In the genomic region with DNA sequence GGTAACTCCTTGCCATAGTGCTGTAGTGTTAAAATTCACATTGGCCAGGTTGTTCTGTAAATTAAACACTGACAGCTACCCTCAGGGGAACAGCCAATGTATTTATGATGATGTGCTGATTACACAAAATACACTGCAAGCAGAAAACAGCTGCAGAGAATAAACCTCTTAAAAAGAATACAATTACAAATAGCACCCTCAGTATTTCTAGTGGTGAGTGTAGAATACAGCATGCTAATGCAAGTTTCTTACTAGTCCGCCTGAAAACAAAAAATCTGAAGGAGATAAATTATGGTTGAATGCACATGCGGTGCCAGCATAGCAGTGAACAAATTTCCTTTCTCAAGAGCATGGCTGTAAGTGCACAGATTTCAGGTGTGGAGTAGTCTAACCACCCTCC, we compare ENCODE assay signal across 15 cellular contexts.
DNase-seq lines count a peak whose midpoint lies in the region; ATAC-seq and TF ChIP-seq lines count a peak whose summit lies in the region.
"Had no signal": no experiment of that assay in that cellular context is flagged by ENCODE, and none has a peak within 500 bp of the region (broad histone marks: within the 10 kb centered on the region; RNA-seq: fewer than 3 reads in every experiment).

No MANE protein-coding gene starts in this region.

- POLR2A ChIA-PET in HEK293 (lab: Yijun Ruan, JAX) (interaction anchor here (1.2 kb wide), 1 partner anchor 90 kb away, joined by 3 read pairs; no protein-coding TSS in a partner anchor), Panc1 (lab: Charles Lee) (interaction anchor here (0.6 kb wide), 1 partner anchor 346 kb away, joined by 18 read pairs; no protein-coding TSS in a partner anchor)

- intact Hi-C loops in Panc1 (cut with micrococcal nuclease; ENCODE audit: unreplicated experiment), result loop anchor here (2.0 to 5.0 kb wide), 2 partner anchors 144 to 232 kb away; no protein-coding TSS in a partner anchor

- no peak for ATAC-seq in Panc1
- no peak for ATAC-seq in GM21515 (IDR thresholded peaks at IDR 0.05; ENCODE audit: unreplicated experiment)
- ATAC-seq: CD8-positive, alpha-beta T cell; HepG2; Right ventricle myocardium inferior had no signal

- DNase-seq in NCI-H2227 (lab: John Stamatoyannopoulos, UW; ENCODE audit: unreplicated experiment) (peak; percentile 13), NCI-H2227 treated with DMSO at 0.1 percent for 48 hours (lab: John Stamatoyannopoulos, UW) (no peak), NCI-H1436 treated with DMSO at 0.1 percent for 48 hours (lab: John Stamatoyannopoulos, UW) (peak; percentile 47), Panc1 (ENCODE audit: low read depth, low spot score) (no peak), NCI-H146 (lab: John Stamatoyannopoulos, UW) (no peak)
- DNase-seq: CD8-positive, alpha-beta T cell; H7; MM.1S; NCI-H2029 treated with DMSO at 0.1 percent for 48 hours; NCI-H524 had no signal

- no TSS peak for BruUV-seq in Panc1 (replicated peaks; lab: Mats Ljungman, UMichigan)

- TF ChIP-seq CTCF in HEK293 (tag by site-specific recombination; IDR thresholded peaks at IDR 0.05) (no peak), Panc1 (IDR thresholded peaks at IDR 0.05) (peak; percentile 39; the same call in 1 of the 2 replicates)

- no peak overlapping the region for H3K4me3 ChIP-seq in HEK293 (ENCODE audit: low read depth, low read length)
- no peak overlapping the region for H3K4me3 ChIP-seq in Panc1 (ENCODE audit: low read depth in 2 of 2, low read length in 2 of 2)

- CTCF ChIA-PET in HEK293 (lab: Yijun Ruan, JAX) (interaction anchor here (0.7 to 9.8 kb wide), 33 partner anchors 10 to 604 kb away, joined by 3 to 102 read pairs (median 4); a partner anchor contains a TSS), Panc1 (lab: Charles Lee) (interaction anchor here (0.6 to 1.5 kb wide), 9 partner anchors 94 to 246 kb away, joined by 3 to 15 read pairs (median 7); no protein-coding TSS in a partner anchor)

- H3K4me1 ChIP-seq in HEK293 (ENCODE audit: control insufficient read depth, insufficient read depth, low read length) (peaks cover 37% of the 10 kb centered on the region), Panc1 (ENCODE audit: control insufficient read depth, insufficient read depth, low read length) (no peaks in the 10 kb centered on the region)

- in situ Hi-C loops in Panc1 (cut with HindIII; ENCODE audit: low pct_unique_long_range_greater_than_20kb, low sequenced_read_pairs), result no loop called here

- H3K36me3 ChIP-seq in HEK293 (ENCODE audit: control insufficient read depth in 2 of 2, insufficient read depth in 1 of 2, low read length in 2 of 2), result no peaks in the 10 kb centered on the region
- H3K36me3 ChIP-seq in Panc1 (ENCODE audit: control insufficient read depth, insufficient read depth, low read length), result no peaks in the 10 kb centered on the region

- no peaks in the 10 kb centered on the region for H3K27me3 ChIP-seq in Panc1 (ENCODE audit: control insufficient read depth, insufficient read depth, low read length)

- H3K27ac ChIP-seq in HEK293 (ENCODE audit: extremely low read depth, low read depth, low read length) (no peak overlapping the region), Panc1 (ENCODE audit: low read length) (no peak overlapping the region)
- H3K27ac ChIP-seq: KMS-11 had no signal

- H3K9me3 ChIP-seq in HEK293 (ENCODE audit: control insufficient read depth, insufficient read depth, low read depth, low read length), result no peaks in the 10 kb centered on the region
- H3K9me3 ChIP-seq in Panc1 (ENCODE audit: control insufficient read depth, insufficient read depth, low read depth, low read length), result no peaks in the 10 kb centered on the region

TF ChIP-seq in HEK293, 187 proteins besides CTCF, POLR2A, EP300 and RAD21:
- TF ChIP-seq SCRT1 (tag by site-specific recombination; IDR thresholded peaks at IDR 0.05; ENCODE audit: borderline replicate concordance) (no peak), ZNF341 (tag by site-specific recombination; IDR thresholded peaks at IDR 0.05; ENCODE audit: low read depth) (0 out of 2 replicates have a peak, but pooled peaks have one; percentile 22), FEZF1 (tag by site-specific recombination; IDR thresholded peaks at IDR 0.05) (0 out of 2 replicates have a peak, but pooled peaks have one; percentile 13), SETDB1 (IDR thresholded peaks at IDR 0.05; ENCODE audit: insufficient read length, low read length) (no peak), YY2 (tag by site-specific recombination; IDR thresholded peaks at IDR 0.05) (no peak), GFI1B (tag by site-specific recombination; IDR thresholded peaks at IDR 0.05) (0 out of 2 replicates have a peak, but pooled peaks have one; percentile 35), OVOL3 (tag by site-specific recombination; IDR thresholded peaks at IDR 0.05) (no peak), ZNF548 (tag by site-specific recombination; IDR thresholded peaks at IDR 0.05) (no peak), TRIM28 (IDR thresholded peaks at IDR 0.05; ENCODE audit: borderline replicate concordance, low read length) (peak; percentile 66)
- TF ChIP-seq, protein P1, sequence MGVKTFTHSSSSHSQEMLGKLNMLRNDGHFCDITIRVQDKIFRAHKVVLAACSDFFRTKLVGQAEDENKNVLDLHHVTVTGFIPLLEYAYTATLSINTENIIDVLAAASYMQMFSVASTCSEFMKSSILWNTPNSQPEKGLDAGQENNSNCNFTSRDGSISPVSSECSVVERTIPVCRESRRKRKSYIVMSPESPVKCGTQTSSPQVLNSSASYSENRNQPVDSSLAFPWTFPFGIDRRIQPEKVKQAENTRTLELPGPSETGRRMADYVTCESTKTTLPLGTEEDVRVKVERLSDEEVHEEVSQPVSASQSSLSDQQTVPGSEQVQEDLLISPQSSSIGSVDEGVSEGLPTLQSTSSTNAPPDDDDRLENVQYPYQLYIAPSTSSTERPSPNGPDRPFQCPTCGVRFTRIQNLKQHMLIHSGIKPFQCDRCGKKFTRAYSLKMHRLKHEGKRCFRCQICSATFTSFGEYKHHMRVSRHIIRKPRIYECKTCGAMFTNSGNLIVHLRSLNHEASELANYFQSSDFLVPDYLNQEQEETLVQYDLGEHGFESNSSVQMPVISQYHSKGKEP (tag by site-specific recombination; IDR thresholded peaks at IDR 0.05), result peak; percentile 91
- TF ChIP-seq, protein P2, sequence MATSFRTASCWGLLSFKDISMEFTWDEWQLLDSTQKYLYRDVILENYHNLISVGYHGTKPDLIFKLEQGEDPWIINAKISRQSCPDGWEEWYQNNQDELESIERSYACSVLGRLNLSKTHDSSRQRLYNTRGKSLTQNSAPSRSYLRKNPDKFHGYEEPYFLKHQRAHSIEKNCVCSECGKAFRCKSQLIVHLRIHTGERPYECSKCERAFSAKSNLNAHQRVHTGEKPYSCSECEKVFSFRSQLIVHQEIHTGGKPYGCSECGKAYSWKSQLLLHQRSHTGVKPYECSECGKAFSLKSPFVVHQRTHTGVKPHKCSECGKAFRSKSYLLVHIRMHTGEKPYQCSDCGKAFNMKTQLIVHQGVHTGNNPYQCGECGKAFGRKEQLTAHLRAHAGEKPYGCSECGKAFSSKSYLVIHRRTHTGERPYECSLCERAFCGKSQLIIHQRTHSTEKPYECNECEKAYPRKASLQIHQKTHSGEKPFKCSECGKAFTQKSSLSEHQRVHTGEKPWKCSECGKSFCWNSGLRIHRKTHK (tag by site-specific recombination; IDR thresholded peaks at IDR 0.05), result no peak
- TF ChIP-seq, protein P3, sequence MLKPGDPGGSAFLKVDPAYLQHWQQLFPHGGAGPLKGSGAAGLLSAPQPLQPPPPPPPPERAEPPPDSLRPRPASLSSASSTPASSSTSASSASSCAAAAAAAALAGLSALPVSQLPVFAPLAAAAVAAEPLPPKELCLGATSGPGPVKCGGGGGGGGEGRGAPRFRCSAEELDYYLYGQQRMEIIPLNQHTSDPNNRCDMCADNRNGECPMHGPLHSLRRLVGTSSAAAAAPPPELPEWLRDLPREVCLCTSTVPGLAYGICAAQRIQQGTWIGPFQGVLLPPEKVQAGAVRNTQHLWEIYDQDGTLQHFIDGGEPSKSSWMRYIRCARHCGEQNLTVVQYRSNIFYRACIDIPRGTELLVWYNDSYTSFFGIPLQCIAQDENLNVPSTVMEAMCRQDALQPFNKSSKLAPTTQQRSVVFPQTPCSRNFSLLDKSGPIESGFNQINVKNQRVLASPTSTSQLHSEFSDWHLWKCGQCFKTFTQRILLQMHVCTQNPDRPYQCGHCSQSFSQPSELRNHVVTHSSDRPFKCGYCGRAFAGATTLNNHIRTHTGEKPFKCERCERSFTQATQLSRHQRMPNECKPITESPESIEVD (tag by site-specific recombination; IDR thresholded peaks at IDR 0.05), result peak; percentile 99

Comparison
In these comparisons a context has a peak if more than half of its experiments do, and no peak if none do; other contexts are left out.
1. DNase-seq: peak in NCI-H2227 (single experiment) and NCI-H1436 treated with DMSO at 0.1 percent for 48 hours (single experiment); none in NCI-H2227 treated with DMSO at 0.1 percent for 48 hours (single experiment), Panc1 (single experiment) and NCI-H146 (single experiment).